In the genomic region with DNA sequence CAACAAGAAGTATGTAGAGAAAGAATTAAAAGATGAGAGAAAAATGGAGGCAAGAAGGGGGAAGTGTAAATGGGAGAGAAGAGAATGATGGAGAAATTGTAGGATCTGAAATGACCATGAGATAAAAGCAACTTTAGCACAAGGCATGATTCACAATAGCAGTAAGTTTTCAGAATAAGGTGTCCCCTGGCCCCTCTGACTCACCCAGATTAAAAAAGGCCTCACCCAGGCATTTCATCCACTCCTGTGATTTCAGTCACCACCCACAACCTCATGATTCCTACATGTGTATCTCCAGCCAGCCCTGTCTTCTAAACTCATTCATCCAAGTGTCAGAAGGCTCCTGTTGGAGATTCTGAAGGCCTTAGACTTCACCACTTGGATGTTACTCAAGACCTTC, we compare ENCODE assay signal across 8 cellular contexts. TPM values are rescaled to one million over a fixed set of nuclear protein-coding genes. Genes with fewer than 3 reads are reported as not detected.
A peak's percentile ranks its signal among the peaks of the same experiment; 100 is the strongest.
DNase-seq lines count a peak whose midpoint lies in the region; ATAC-seq and TF ChIP-seq lines count a peak whose summit lies in the region.

No MANE protein-coding gene starts in this region.

- TF ChIP-seq CTCF in fibroblast of mammary gland (conservative IDR thresholded peaks at IDR 0.05; ENCODE audit: control insufficient read depth, insufficient read depth, low read depth, low read length), result no peak
- no peak for TF ChIP-seq CTCF in type B pancreatic cell (conservative IDR thresholded peaks at IDR 0.05)
- no peak for TF ChIP-seq CTCF in gastrocnemius medialis (IDR thresholded peaks at IDR 0.05 in 4 of 5, conservative IDR thresholded peaks at IDR 0.05 in 1 of 5)

- H3K27ac Mint-ChIP-seq in type B pancreatic cell, result peak overlapping the region; percentile 46

- H3K36me3 ChIP-seq in gastrocnemius medialis, result peaks cover 0 to 9% of the 10 kb centered on the region in 2 donors

- no peaks in the 10 kb centered on the region for H3K4me1 ChIP-seq in gastrocnemius medialis

- no peaks in the 10 kb centered on the region for H3K36me3 Mint-ChIP-seq in type B pancreatic cell

- no peaks in the 10 kb centered on the region for H3K27me3 ChIP-seq in gastrocnemius medialis

- H3K27me3 Mint-ChIP-seq in type B pancreatic cell, result no peaks in the 10 kb centered on the region

- in situ Hi-C loops in gastrocnemius medialis (cut with MboI; ENCODE audit: low sequenced_read_pairs in 4 of 4), result no loop called here

- H3K9me3 Mint-ChIP-seq in type B pancreatic cell, result peaks cover 4% of the 10 kb centered on the region

- H3K27ac ChIP-seq in gastrocnemius medialis, result no peak overlapping the region

- intact Hi-C loops in gastrocnemius medialis (cut with DNase I; ENCODE audit: low total_unique reads), result no loop called here

- H3K9me3 ChIP-seq in gastrocnemius medialis, result no peaks in the 10 kb centered on the region

- H3K4me3 ChIP-seq in fibroblast of mammary gland (ENCODE audit: control insufficient read depth, low read depth, low read length), result no peak overlapping the region
- H3K4me3 ChIP-seq in gastrocnemius medialis, result no peak overlapping the region

- no peaks in the 10 kb centered on the region for H3K4me1 Mint-ChIP-seq in type B pancreatic cell (ENCODE audit: unreplicated experiment)

- DNase-seq in activated effector memory CD4-positive, alpha-beta T cell treated with anti-CD3 and anti-CD28 coated beads, Interleukin-2, amount 50 U/mL, for 16 hours, result peak; percentile 68
- DNase-seq in activated effector memory CD4-positive, alpha-beta T cell treated with Interleukin-2 at 50 U/mL for 16 hours, result no peak
- DNase-seq in activated CD4-positive, alpha-beta T cell treated with anti-CD3 and anti-CD28 coated beads for 4 hours, result peak; percentile 28 to 36
- DNase-seq in fibroblast of mammary gland (ENCODE audit: low read depth), result peak; percentile 91
- no peak for DNase-seq in type B pancreatic cell (ENCODE audit: extremely low spot score, unreplicated experiment)
- no peak for DNase-seq in gastrocnemius medialis
- no peak for DNase-seq in effector CD4-positive, alpha-beta T cell
- no peak for DNase-seq in NCI-H2029 (lab: John Stamatoyannopoulos, UW)

- H3K4me3 Mint-ChIP-seq in type B pancreatic cell, result no peak overlapping the region

- TF ChIP-seq POLR2A in gastrocnemius medialis (IDR thresholded peaks at IDR 0.05), result no peak

- no peak for ATAC-seq in gastrocnemius medialis

RNA-seq across cellular contexts. Expression of a gene that starts 56.6 kb away (rescaled TPM):
- total RNA-seq in type B pancreatic cell (ENCODE audit: low replicate concordance), result 21.7 and 41.8 TPM in 2 replicates
- 10 to 100 TPM; 18.2 to 30.7 (median 19.5) TPM for total RNA-seq in gastrocnemius medialis

Comparison
In these comparisons a context has a peak if more than half of its experiments do, and no peak if none do; other contexts are left out.
1. DNase-seq: peak in activated effector memory CD4-positive, alpha-beta T cell treated with anti-CD3 and anti-CD28 coated beads, Interleukin-2, amount 50 U/mL, for 16 hours (single experiment), activated CD4-positive, alpha-beta T cell treated with anti-CD3 and anti-CD28 coated beads for 4 hours (2 of 2) and fibroblast of mammary gland (single experiment); none in activated effector memory CD4-positive, alpha-beta T cell treated with Interleukin-2 at 50 U/mL for 16 hours (single experiment), type B pancreatic cell (single experiment), gastrocnemius medialis (0 of 2), effector CD4-positive, alpha-beta T cell (single experiment) and NCI-H2029 (single experiment).